Comparison of ENCODE assay signal across 29 cellular contexts in genomic region chr12:102227954-102228353, GRCh38. TPM values are rescaled to one million over a fixed set of nuclear protein-coding genes. Genes with fewer than 3 reads are reported as not detected.
DNase-seq lines count a peak whose midpoint lies in the region; ATAC-seq, FAIRE-seq and TF ChIP-seq lines count a peak whose summit lies in the region.
"Had no signal": no experiment of that assay in that cellular context is flagged by ENCODE, and none has a peak within 500 bp of the region (broad histone marks: within the 10 kb centered on the region; RNA-seq: fewer than 3 reads in every experiment).

No MANE protein-coding gene starts in this region.

- no peak overlapping the region for H3K27ac ChIP-seq in HepG2 (ENCODE audit: extremely low read length, insufficient read depth, low read length)
- H3K27ac ChIP-seq in right lobe of liver = no peak overlapping the region
- H3K27ac ChIP-seq in K562 (ENCODE audit: extremely low read depth, low read depth, low read length) = no peak overlapping the region
- H3K27ac ChIP-seq: 22Rv1, BLaER1 had no signal

- TF ChIP-seq EP300 in HepG2 (IDR thresholded peaks at IDR 0.05; ENCODE audit: low read depth in 2 of 2, low read length in 2 of 2) = no peak
- TF ChIP-seq EP300 in HepG2 (CRISPR knock-in tag; IDR thresholded peaks at IDR 0.05; ENCODE audit: borderline replicate concordance) = no peak
- TF ChIP-seq EP300 in K562 (IDR thresholded peaks at IDR 0.05; ENCODE audit: low read length) = no peak

- H3K79me2 ChIP-seq in HepG2 (ENCODE audit: insufficient read depth, low read length) (no peaks in the 10 kb centered on the region), K562 (ENCODE audit: control insufficient read depth, insufficient read depth, low read length) (no peaks in the 10 kb centered on the region)

- H3K9me1 ChIP-seq in K562 (ENCODE audit: control insufficient read depth, insufficient read depth, low read length) = no peaks in the 10 kb centered on the region

- WGBS in HepG2 (ENCODE audit: low lambda C conversion rate) = 60% methylated on average over 5 of the region's 5 CpGs
- WGBS in right lobe of liver (ENCODE audit: insufficient coverage, low coverage, low lambda C conversion rate, missing lambda C conversion rate) = 71% methylated on average over 5 of the region's 5 CpGs
- 10% methylated on average over 5 of the region's 5 CpGs for WGBS in K562 (ENCODE audit: insufficient coverage, low coverage, missing lambda C conversion rate)

- H3K4me1 ChIP-seq in HepG2 (ENCODE audit: insufficient read depth, low read length) (no peaks in the 10 kb centered on the region; the same call in 1 of the 2 replicates), right lobe of liver (no peaks in the 10 kb centered on the region), K562 (replicated peaks in 1 of 2; ENCODE audit: control insufficient read depth in 2 of 2, insufficient read depth in 2 of 2, low read length in 2 of 2) (no peaks in the 10 kb centered on the region; a peak in 1 of 5 replicates)
- H3K4me1 ChIP-seq: BE2C had no signal

- no TSS peak for BruUV-seq in HepG2 (replicated peaks; lab: Mats Ljungman, UMichigan)
- no TSS peak for BruUV-seq in K562 (replicated peaks; lab: Mats Ljungman, UMichigan)

- H3K9me3 ChIP-seq in HepG2 (ENCODE audit: low read length) (no peaks in the 10 kb centered on the region), right lobe of liver (no peaks in the 10 kb centered on the region), K562 (replicated peaks; ENCODE audit: control insufficient read depth, insufficient read depth, low read depth, low read length) (no peaks in the 10 kb centered on the region)
- H3K9me3 ChIP-seq: BE2C, BLaER1 had no signal

- TF ChIP-seq RAD21 in HepG2 (CRISPR knock-in tag; IDR thresholded peaks at IDR 0.05) = no peak
- no peak for TF ChIP-seq RAD21 in K562 (CRISPR knock-in tag; conservative IDR thresholded peaks at IDR 0.05 in 1 of 2, IDR thresholded peaks at IDR 0.05 in 1 of 2)

- H3K36me3 ChIP-seq in HepG2 (replicated peaks in 1 of 2; ENCODE audit: control insufficient read depth in 1 of 2, insufficient read depth in 2 of 2, low read length in 2 of 2) = no peaks in the 10 kb centered on the region
- H3K36me3 ChIP-seq in right lobe of liver = no peaks in the 10 kb centered on the region
- no peaks in the 10 kb centered on the region for H3K36me3 ChIP-seq in K562 (ENCODE audit: control insufficient read depth, insufficient read depth, low read length)
- H3K36me3 ChIP-seq: BE2C, BLaER1 had no signal

- TF ChIP-seq POLR2A in HepG2 (IDR thresholded peaks at IDR 0.05; ENCODE audit: insufficient read depth in 1 of 2, low read depth in 2 of 2, low read length in 2 of 2) (no peak), right lobe of liver (IDR thresholded peaks at IDR 0.05) (no peak), K562 (conservative IDR thresholded peaks at IDR 0.05) (no peak)

- FAIRE-seq in HepG2 (lab: Jason Lieb, UNC) (no peak), K562 (lab: Jason Lieb, UNC) (peak; percentile 35)
- FAIRE-seq: GM12891, GM19239 had no signal

- ATAC-seq in HepG2 (no peak), right lobe of liver (no peak), K562 (no peak)

- H3K9ac ChIP-seq in HepG2 (ENCODE audit: insufficient read depth, low read depth, low read length) = no peak overlapping the region
- no peak overlapping the region for H3K9ac ChIP-seq in K562 (ENCODE audit: insufficient read depth in 1 of 2, low read depth in 2 of 2, low read length in 2 of 2)
- H3K9ac ChIP-seq: BLaER1 had no signal

- intact Hi-C loops in HepG2 (cut with micrococcal nuclease; ENCODE audit: unreplicated experiment) (no loop called here), right lobe of liver (cut with DNase I) (no loop called here), K562 (cut with micrococcal nuclease) (no loop called here)

- in situ Hi-C loops in HepG2 (cut with HindIII; ENCODE audit: extremely low pct_ligation_motif_present, low pct_unique_long_range_greater_than_20kb) (no loop called here), K562 (cut with MboI) (no loop called here), KBM-7 (cut with MboI; ENCODE audit: low pct_unique_long_range_greater_than_20kb, low sequenced_read_pairs) (no loop called here)

- H2AFZ ChIP-seq in HepG2 (ENCODE audit: low read length) (no peak overlapping the region), K562 (ENCODE audit: low read depth, low read length) (no peak overlapping the region)

- DNase-seq in HepG2 (ENCODE audit: low spot score) (no peak), right lobe of liver (no peak), K562 (ENCODE audit: extremely low read depth in 1 of 4, low spot score in 3 of 4) (no peak), GM10248 (ENCODE audit: extremely low spot score) (no peak), KBM-7 (no peak)
- DNase-seq: ACHN; BE2C; C1 segment of cervical spinal cord; CD4-positive, alpha-beta memory T cell; CD4-positive, CD25-positive, alpha-beta regulatory T cell; CD8-positive, alpha-beta memory T cell; COR-L47; DMS 273 treated with DMSO at 0.1 percent for 48 hours; DMS153; DMS53; DMS79; DND-41; EL; GDM1 had no signal

- H3K4me2 ChIP-seq in HepG2 (ENCODE audit: low read depth, low read length) (no peak overlapping the region), K562 (ENCODE audit: insufficient read depth, low read length) (no peak overlapping the region)
- H3K4me2 ChIP-seq: BLaER1 had no signal

- H4K20me1 ChIP-seq in HepG2 (ENCODE audit: insufficient read depth, low read length) (no peaks in the 10 kb centered on the region), K562 (replicated peaks; ENCODE audit: control insufficient read depth, insufficient read depth, low read length) (no peaks in the 10 kb centered on the region)
- H4K20me1 ChIP-seq: BLaER1 had no signal

- H3K27me3 ChIP-seq in HepG2 (ENCODE audit: control insufficient read depth in 1 of 2, insufficient read depth in 2 of 2, low read length in 2 of 2) (no peaks in the 10 kb centered on the region), right lobe of liver (no peaks in the 10 kb centered on the region), K562 (ENCODE audit: control insufficient read depth in 2 of 2, insufficient read depth in 2 of 2, low read length in 2 of 2) (no peaks in the 10 kb centered on the region)
- H3K27me3 ChIP-seq: BE2C, BLaER1 had no signal

- POLR2A ChIA-PET in HepG2 (lab: Yijun Ruan, JAX) (no interaction called here), K562 (lab: Yijun Ruan, JAX) (no interaction called here), GM10248 (lab: Yijun Ruan, JAX) (no interaction called here)

- H3K4me3 ChIP-seq in HepG2 (replicated peaks in 1 of 3; ENCODE audit: insufficient read depth in 1 of 3, low read depth in 2 of 3, low read length in 3 of 3) = no peak overlapping the region
- H3K4me3 ChIP-seq in right lobe of liver = no peak overlapping the region
- no peak overlapping the region for H3K4me3 ChIP-seq in K562
- H3K4me3 ChIP-seq: BLaER1 had no signal

- no peak for TF ChIP-seq CTCF in HepG2 (CRISPR knock-in tag; IDR thresholded peaks at IDR 0.05)
- no peak for TF ChIP-seq CTCF in right lobe of liver (IDR thresholded peaks at IDR 0.05)
- TF ChIP-seq CTCF in K562 (IDR thresholded peaks at IDR 0.05 in 2 of 3, conservative IDR thresholded peaks at IDR 0.05 in 1 of 3; ENCODE audit: insufficient read depth in 2 of 3, low read depth in 1 of 3, low read length in 3 of 3) = no peak
- no peak for TF ChIP-seq CTCF in GM10248 (IDR thresholded peaks at IDR 0.05; ENCODE audit: control extremely low read depth, extremely low read depth, low read depth, missing control alignments)

- CTCF ChIA-PET in HepG2 (lab: Yijun Ruan, JAX; ENCODE audit: low intra/inter-chr PET ratio, low total read pairs) = no interaction called here
- CTCF ChIA-PET in K562 (lab: Yijun Ruan, JAX; ENCODE audit: low intra/inter-chr PET ratio) = no interaction called here
- CTCF ChIA-PET in GM10248 (lab: Yijun Ruan, JAX) = no interaction called here

RNA-seq across cellular contexts. Expression of gene PMCH, which starts 30.3 kb away (rescaled TPM):
- total RNA-seq in HepG2 (2016; rRNA removed; fragmentation: Illumina TruSeq; extraction: Trizol) = not detected in 2 replicates
- total RNA-seq in HepG2 (2016; cell fraction: cytosol; rRNA removed; fragmentation: Illumina TruSeq; extraction: Trizol; ENCODE audit: low read depth) = not detected in 2 replicates
- not detected in 2 replicates for total RNA-seq in HepG2 (2016; cell fraction: insoluble cytoplasmic fraction; rRNA removed; fragmentation: Illumina TruSeq; extraction: Trizol)
- not detected in 2 replicates for total RNA-seq in HepG2 (2016; cell fraction: membrane; rRNA removed; fragmentation: Illumina TruSeq; extraction: Trizol)
- total RNA-seq in HepG2 (2016; cell fraction: nucleus; rRNA removed; fragmentation: Illumina TruSeq; extraction: Trizol) = not detected in 2 replicates
- not detected in 2 replicates for polyA plus RNA-seq in HepG2 (2011; rRNA removed)
- not detected in 2 replicates for polyA plus RNA-seq in HepG2 (2011; cell fraction: cytosol; rRNA removed)
- not detected in 2 replicates for polyA plus RNA-seq in HepG2 (2011; cell fraction: nucleus; rRNA removed)
- not detected in 2 replicates for polyA plus RNA-seq in HepG2 (2012)
- polyA plus RNA-seq in HepG2 (2016; cell fraction: cytosol; fragmentation: Illumina TruSeq; extraction: Trizol; ENCODE audit: low read depth) = not detected in 2 replicates
- not detected in 2 replicates for polyA plus RNA-seq in HepG2 (2016; cell fraction: insoluble cytoplasmic fraction; fragmentation: Illumina TruSeq; extraction: Trizol; ENCODE audit: low read depth)
- polyA plus RNA-seq in HepG2 (2016; cell fraction: membrane; fragmentation: Illumina TruSeq; extraction: Trizol; ENCODE audit: low read depth) = not detected in 2 replicates
- polyA plus RNA-seq in HepG2 (2016; cell fraction: nucleus; fragmentation: Illumina TruSeq; extraction: Trizol; ENCODE audit: insufficient read depth, low read depth) = not detected in 2 replicates
- polyA minus RNA-seq in HepG2 (2011; rRNA and poly(A)+ RNA removed; ENCODE audit: low replicate concordance) = not detected in 2 replicates
- not detected in 2 replicates for polyA minus RNA-seq in HepG2 (2011; cell fraction: cytosol; rRNA and poly(A)+ RNA removed)
- not detected in 2 replicates for polyA minus RNA-seq in HepG2 (2011; cell fraction: nucleus; rRNA and poly(A)+ RNA removed)
- not detected for total RNA-seq in right lobe of liver
- not detected in 2 replicates for total RNA-seq in K562 (2011; cell fraction: chromatin; rRNA removed; ENCODE audit: low replicate concordance)
- total RNA-seq in K562 (2011; cell fraction: nucleolus; rRNA removed) = not detected in 2 replicates
- total RNA-seq in K562 (2011; cell fraction: nucleoplasm; rRNA removed) = not detected in 2 replicates
- not detected in 2 replicates for total RNA-seq in K562 (2014; rRNA removed)
- total RNA-seq in K562 (2014; rRNA removed; fragmentation: Illumina TruSeq; extraction: Trizol) = not detected in 2 replicates
- total RNA-seq in K562 (2015; rRNA removed; fragmentation: Illumina TruSeq; extraction: Trizol) = not detected in 2 replicates
- not detected in 2 replicates for total RNA-seq in K562 (2021)
- polyA plus RNA-seq in K562 (2011; rRNA removed) = not detected in 2 replicates
- not detected in 2 replicates for polyA plus RNA-seq in K562 (2011; cell fraction: cytosol; rRNA removed)
- not detected in 2 replicates for polyA plus RNA-seq in K562 (2011; cell fraction: nucleus; rRNA removed)
- polyA plus RNA-seq in K562 (2012) = 0.30 TPM in 1 of 2 replicates, not detected in the other
- not detected in 2 replicates for polyA plus RNA-seq in K562 (2014; fragmentation: Illumina TruSeq; extraction: Trizol)
- polyA plus RNA-seq in K562 (2014; fragmentation: Nextera tagmentation; extraction: Ambion mirVana) = under 1 TPM; 0.10 to 0.20 TPM
- polyA plus RNA-seq in K562 (2014; rRNA removed) = not detected in 2 replicates
- not detected in 2 replicates for polyA minus RNA-seq in K562 (2011; rRNA and poly(A)+ RNA removed)
- polyA minus RNA-seq in K562 (2011; cell fraction: cytosol; rRNA and poly(A)+ RNA removed) = not detected in 2 replicates
- not detected in 2 replicates for polyA minus RNA-seq in K562 (2011; cell fraction: nucleus; rRNA and poly(A)+ RNA removed)
- total RNA-seq: A172; A673; CD4-positive, alpha-beta memory T cell; Daoy; G401 had no signal
- polyA plus RNA-seq: AG04450; CD14-positive monocyte; CD4-positive, alpha-beta memory T cell; CD8-positive, alpha-beta memory T cell had no signal

Comparison
In these comparisons a context has a peak if more than half of its experiments do, and no peak if none do; other contexts are left out.
1. Of the 241 proteins assayed by ChIP-seq in both HepG2 and K562: peak only in HepG2: MAFF and MAFK; only in K562: MAFG; in both: none; in neither: 238.